Comparison of ENCODE assay signal across 8 cellular contexts in genomic region chr16:71540-72341, GRCh38. TPM values are rescaled to one million over a fixed set of nuclear protein-coding genes. Genes with fewer than 3 reads are reported as not detected.
DNase-seq lines count a peak whose midpoint lies in the region; ATAC-seq and TF ChIP-seq lines count a peak whose summit lies in the region.

No MANE protein-coding gene starts in this region.

- H3K9me2 ChIP-seq in MM.1S (replicated peaks; ENCODE audit: insufficient read depth, low read length) = no peaks in the 10 kb centered on the region

- 3% methylated on average over 46 of the region's 47 CpGs for WGBS in urinary bladder

- no peak overlapping the region; the same call in 1 of the 2 replicates for H3K9ac ChIP-seq in MM.1S (ENCODE audit: low read length)

- TF ChIP-seq CTCF in MM.1S (IDR thresholded peaks at IDR 0.05; ENCODE audit: low read length) (no peak), coronary artery (IDR thresholded peaks at IDR 0.05) (no peak), lower lobe of right lung (IDR thresholded peaks at IDR 0.05) (no peak)

- peak; percentile 89 for DNase-seq in COLO829 (ENCODE audit: low spot score)
- DNase-seq in MM.1S = no peak
- peak; percentile 91 for DNase-seq in coronary artery (ENCODE audit: low spot score)
- DNase-seq in lower lobe of right lung = peak; percentile 77
- DNase-seq in NCI-H1048 (lab: John Stamatoyannopoulos, UW) = no peak

- peak overlapping the region; percentile 38; the same call in 1 of the 2 replicates for H3K4me3 ChIP-seq in MM.1S (ENCODE audit: low read length)
- H3K4me3 ChIP-seq in coronary artery = peak overlapping the region; percentile 86
- H3K4me3 ChIP-seq in lower lobe of right lung = peak overlapping the region; percentile 67
- peak overlapping the region; percentile 65 for H3K4me3 ChIP-seq in urinary bladder (ENCODE audit: low read depth, low read length)

- H3K4me2 ChIP-seq in MM.1S (ENCODE audit: low read depth, low read length) = peak overlapping the region; percentile 67; the same call in 1 of the 2 replicates

- H3K9me3 ChIP-seq in MM.1S (replicated peaks; ENCODE audit: insufficient read depth, low read length) = no peaks in the 10 kb centered on the region
- no peaks in the 10 kb centered on the region for H3K9me3 ChIP-seq in lower lobe of right lung

- H3K36me3 ChIP-seq in MM.1S (replicated peaks; ENCODE audit: insufficient read depth, low read length) (no peaks in the 10 kb centered on the region), lower lobe of right lung (no peaks in the 10 kb centered on the region), urinary bladder (ENCODE audit: insufficient read depth) (no peaks in the 10 kb centered on the region)

- H3F3A ChIP-seq in MM.1S (ENCODE audit: insufficient read depth, low read length) = no peaks in the 10 kb centered on the region

- peak; percentile 59 to 65 for ATAC-seq in lower lobe of right lung
- no peak for ATAC-seq in GM21529 (IDR thresholded peaks at IDR 0.05; ENCODE audit: unreplicated experiment)
- ATAC-seq in HG03571 (IDR thresholded peaks at IDR 0.05; ENCODE audit: unreplicated experiment) = no peak

- intact Hi-C loops in lower lobe of right lung (cut with DNase I) = no loop called here

- H3K79me2 ChIP-seq in MM.1S (ENCODE audit: low read length) = no peaks in the 10 kb centered on the region

- H3K27ac ChIP-seq in MM.1S (ENCODE audit: low read length) (no peak overlapping the region), coronary artery (peak overlapping the region; percentile 87 to 100), lower lobe of right lung (peak overlapping the region; percentile 86), urinary bladder (ENCODE audit: low read depth) (peak overlapping the region; percentile 89)

- H3K4me1 ChIP-seq in MM.1S (ENCODE audit: low read length) (peaks cover 12% of the 10 kb centered on the region), lower lobe of right lung (peaks cover 79% of the 10 kb centered on the region), urinary bladder (ENCODE audit: insufficient read depth) (no peaks in the 10 kb centered on the region)

- peaks cover 4% of the 10 kb centered on the region for H3K27me3 ChIP-seq in MM.1S (replicated peaks; ENCODE audit: insufficient read depth, low read length)
- H3K27me3 ChIP-seq in lower lobe of right lung (ENCODE audit: low read depth) = peaks cover 10% of the 10 kb centered on the region

- H4K20me1 ChIP-seq in MM.1S (ENCODE audit: insufficient read depth, low read length) = no peaks in the 10 kb centered on the region

- no peak overlapping the region for H2AFZ ChIP-seq in MM.1S (ENCODE audit: low read length)

RNA-seq across cellular contexts. Expression of gene RHBDF1, which starts 0.7 kb away (rescaled TPM):
- total RNA-seq in lower lobe of right lung (35.9 TPM), urinary bladder (34.7 TPM)
- 50.3 TPM for polyA plus RNA-seq in urinary bladder

RNA-seq across cellular contexts. Expression of gene MPG, which starts 6.3 kb away (rescaled TPM):
- total RNA-seq in lower lobe of right lung = 38.5 TPM
- total RNA-seq in urinary bladder = 58.8 TPM
- 89.6 TPM for polyA plus RNA-seq in urinary bladder

RNA-seq across cellular contexts. Expression of gene SNRNP25, which starts 18.1 kb away (rescaled TPM):
- total RNA-seq in lower lobe of right lung = 18.5 TPM
- 9.5 TPM for total RNA-seq in urinary bladder
- 29.5 TPM for polyA plus RNA-seq in urinary bladder

RNA-seq across cellular contexts. Expression of gene POLR3K, which starts 18.3 kb away (rescaled TPM):
- total RNA-seq in lower lobe of right lung (12.1 TPM), urinary bladder (3.4 TPM)
- polyA plus RNA-seq in urinary bladder = 16.8 TPM

Comparison
In these comparisons a context has a peak if more than half of its experiments do, and no peak if none do; other contexts are left out.
1. DNase-seq: peak in COLO829 (single experiment), coronary artery (single experiment) and lower lobe of right lung (single experiment); none in MM.1S (single experiment) and NCI-H1048 (single experiment).
2. ATAC-seq: peak in lower lobe of right lung (2 of 2); none in GM21529 (single experiment) and HG03571 (single experiment).
3. Peak in every context shown above with its lines, with median percentiles within 50 percentile points of each other: H3K4me3 ChIP-seq.